1 cellular context compared by ENCODE assay signal in genomic region chr6:42279966-42280629, GRCh38.
TF ChIP-seq lines count a peak whose summit lies in the region.

No MANE protein-coding gene starts in this region.

TF ChIP-seq in GM23338, 12 proteins besides CTCF, POLR2A, EP300 and RAD21 (continued from another document):
- no peak for TF ChIP-seq REST (IDR thresholded peaks at IDR 0.05; ENCODE audit: unreplicated experiment)
- TF ChIP-seq JUNB (IDR thresholded peaks at IDR 0.05; ENCODE audit: unreplicated experiment), result no peak
